In genomic region chr17:37719866-37720265, GRCh38 we compare ENCODE assay signal across 24 cellular contexts. TPM values are rescaled to one million over a fixed set of nuclear protein-coding genes. Genes with fewer than 3 reads are reported as not detected.
DNase-seq lines count a peak whose midpoint lies in the region; ATAC-seq, FAIRE-seq and TF ChIP-seq lines count a peak whose summit lies in the region.
"Had no signal": no experiment of that assay in that cellular context is flagged by ENCODE, and none has a peak within 500 bp of the region (broad histone marks: within the 10 kb centered on the region; RNA-seq: fewer than 3 reads in every experiment).

No MANE protein-coding gene starts in this region.

- TF ChIP-seq POLR2A in K562 (conservative IDR thresholded peaks at IDR 0.05): no peak

- no peak overlapping the region for H2AFZ ChIP-seq in K562 (ENCODE audit: low read depth, low read length)

- H3K79me2 ChIP-seq in K562 (ENCODE audit: control insufficient read depth, insufficient read depth, low read length): no peaks in the 10 kb centered on the region

- POLR2A ChIA-PET in K562 (lab: Yijun Ruan, JAX): no interaction called here

- no peaks in the 10 kb centered on the region for H3K9me3 Mint-ChIP-seq in activated naive CD8-positive, alpha-beta T cell treated with anti-CD3 and anti-CD28 coated beads for 36 hours
- H3K9me3 Mint-ChIP-seq in activated naive CD8-positive, alpha-beta T cell treated with anti-CD3 and anti-CD28 coated beads, Interleukin-2, amount 50 U/mL, for 24 hours: no peaks in the 10 kb centered on the region
- H3K9me3 Mint-ChIP-seq in Calu3 (ENCODE audit: low read depth, unreplicated experiment) (peaks cover 4% of the 10 kb centered on the region), progenitor cell of endocrine pancreas (ENCODE audit: low read depth) (no peaks in the 10 kb centered on the region)
- H3K9me3 Mint-ChIP-seq: CD14-positive monocyte; CD4-positive, alpha-beta T cell; CD8-positive, alpha-beta memory T cell had no signal

- no peak for TF ChIP-seq RAD21 in K562 (CRISPR knock-in tag; conservative IDR thresholded peaks at IDR 0.05 in 1 of 2, IDR thresholded peaks at IDR 0.05 in 1 of 2)

- H3K4me1 Mint-ChIP-seq in activated naive CD8-positive, alpha-beta T cell treated with anti-CD3 and anti-CD28 coated beads for 36 hours: peaks cover 15% of the 10 kb centered on the region
- peaks cover 11% of the 10 kb centered on the region for H3K4me1 Mint-ChIP-seq in activated naive CD8-positive, alpha-beta T cell treated with anti-CD3 and anti-CD28 coated beads, Interleukin-2, amount 50 U/mL, for 24 hours
- H3K4me1 Mint-ChIP-seq in Calu3 (ENCODE audit: low read depth, unreplicated experiment): peaks cover 69% of the 10 kb centered on the region
- peaks cover 40% of the 10 kb centered on the region for H3K4me1 Mint-ChIP-seq in progenitor cell of endocrine pancreas (ENCODE audit: low read depth)
- H3K4me1 Mint-ChIP-seq: CD14-positive monocyte; CD8-positive, alpha-beta memory T cell had no signal

- no peaks in the 10 kb centered on the region for H3K9me3 ChIP-seq in K562 (replicated peaks; ENCODE audit: control insufficient read depth, insufficient read depth, low read depth, low read length)
- H3K9me3 ChIP-seq: BE2C; BLaER1 treated with 17β-estradiol and CSF1 and Interleukin-3, amounts not matched to agents 10 nM and 100 nM had no signal

- no peak for ATAC-seq in activated naive CD8-positive, alpha-beta T cell treated with anti-CD3 and anti-CD28 coated beads, Interleukin-2, amount 50 U/mL, for 24 hours
- ATAC-seq in K562: no peak
- no peak for ATAC-seq in esophagus mucosa

- no peak overlapping the region for H3K4me2 ChIP-seq in K562 (ENCODE audit: insufficient read depth, low read length)
- H3K4me2 ChIP-seq: BLaER1 treated with 17β-estradiol and CSF1 and Interleukin-3, amounts not matched to agents 10 nM and 100 nM had no signal

- peak overlapping the region; percentile 8 for H3K27ac Mint-ChIP-seq in activated naive CD8-positive, alpha-beta T cell treated with anti-CD3 and anti-CD28 coated beads for 36 hours
- no peak overlapping the region for H3K27ac Mint-ChIP-seq in activated naive CD8-positive, alpha-beta T cell treated with anti-CD3 and anti-CD28 coated beads, Interleukin-2, amount 50 U/mL, for 24 hours
- H3K27ac Mint-ChIP-seq in Calu3 (ENCODE audit: unreplicated experiment) (peak overlapping the region; percentile 85), progenitor cell of endocrine pancreas (peak overlapping the region; percentile 77)
- H3K27ac Mint-ChIP-seq: CD14-positive monocyte; CD4-positive, alpha-beta T cell had no signal

- H3K27ac ChIP-seq in K562 (ENCODE audit: extremely low read depth, low read depth, low read length) (no peak overlapping the region), coronary artery (no peak overlapping the region)
- H3K27ac ChIP-seq: 22Rv1; BLaER1 treated with 17β-estradiol and CSF1 and Interleukin-3, amounts not matched to agents 10 nM and 100 nM had no signal

- H3K9ac ChIP-seq in K562 (ENCODE audit: insufficient read depth in 1 of 2, low read depth in 2 of 2, low read length in 2 of 2): no peak overlapping the region
- H3K9ac ChIP-seq: BLaER1 treated with 17β-estradiol and CSF1 and Interleukin-3, amounts not matched to agents 10 nM and 100 nM had no signal

- TF ChIP-seq EP300 in K562 (IDR thresholded peaks at IDR 0.05; ENCODE audit: low read length): no peak

- H3K4me3 ChIP-seq in K562 (no peak overlapping the region), coronary artery (no peak overlapping the region)
- H3K4me3 ChIP-seq: BLaER1 treated with 17β-estradiol and CSF1 and Interleukin-3, amounts not matched to agents 10 nM and 100 nM had no signal

- no TSS peak for BruUV-seq in Calu3 (replicated peaks; lab: Mats Ljungman, UMichigan)
- BruUV-seq in K562 (replicated peaks; lab: Mats Ljungman, UMichigan): no TSS peak

- no peaks in the 10 kb centered on the region for H3K36me3 ChIP-seq in K562 (ENCODE audit: control insufficient read depth, insufficient read depth, low read length)
- H3K36me3 ChIP-seq: BE2C; BLaER1 treated with 17β-estradiol and CSF1 and Interleukin-3, amounts not matched to agents 10 nM and 100 nM had no signal

- H3K36me3 Mint-ChIP-seq in activated naive CD8-positive, alpha-beta T cell treated with anti-CD3 and anti-CD28 coated beads for 36 hours: no peaks in the 10 kb centered on the region
- H3K36me3 Mint-ChIP-seq in activated naive CD8-positive, alpha-beta T cell treated with anti-CD3 and anti-CD28 coated beads, Interleukin-2, amount 50 U/mL, for 24 hours (ENCODE audit: low read depth): peaks cover 2% of the 10 kb centered on the region
- H3K36me3 Mint-ChIP-seq in Calu3 (ENCODE audit: insufficient read depth, unreplicated experiment): peaks cover 91% of the 10 kb centered on the region
- H3K36me3 Mint-ChIP-seq in progenitor cell of endocrine pancreas (ENCODE audit: insufficient read depth): peaks cover 40% of the 10 kb centered on the region
- H3K36me3 Mint-ChIP-seq: CD14-positive monocyte; CD8-positive, alpha-beta memory T cell had no signal

- WGBS in K562 (ENCODE audit: insufficient coverage, low coverage, missing lambda C conversion rate): 0% methylated on average over 4 of the region's 4 CpGs

- no peaks in the 10 kb centered on the region for H4K20me1 ChIP-seq in K562 (replicated peaks; ENCODE audit: control insufficient read depth, insufficient read depth, low read length)
- H4K20me1 ChIP-seq: BLaER1 treated with 17β-estradiol and CSF1 and Interleukin-3, amounts not matched to agents 10 nM and 100 nM had no signal

- no peak for DNase-seq in activated naive CD8-positive, alpha-beta T cell treated with anti-CD3 and anti-CD28 coated beads for 36 hours
- no peak for DNase-seq in activated naive CD8-positive, alpha-beta T cell treated with anti-CD3 and anti-CD28 coated beads, Interleukin-2, amount 50 U/mL, for 24 hours
- no peak for DNase-seq in Calu3
- DNase-seq in K562 (ENCODE audit: extremely low read depth in 1 of 4, low spot score in 3 of 4): no peak
- DNase-seq in progenitor cell of endocrine pancreas (ENCODE audit: low spot score, unreplicated experiment): no peak
- DNase-seq in coronary artery (ENCODE audit: low spot score): no peak
- no peak for DNase-seq in islet precursor cell
- DNase-seq: ACHN; AML-193; BE2C; CD4-positive, alpha-beta T cell; CD8-positive, alpha-beta memory T cell; DMS153; DND-41; GOT3; H7; HCEC 1CT had no signal

- no peaks in the 10 kb centered on the region for H3K4me1 ChIP-seq in K562 (replicated peaks in 1 of 2; ENCODE audit: control insufficient read depth in 2 of 2, insufficient read depth in 2 of 2, low read length in 2 of 2)
- H3K4me1 ChIP-seq: BE2C; BLaER1 treated with 17β-estradiol and CSF1 and Interleukin-3, amounts not matched to agents 10 nM and 100 nM had no signal

- TF ChIP-seq CTCF in Calu3 (IDR thresholded peaks at IDR 0.05; ENCODE audit: unreplicated experiment) (no peak), K562 (IDR thresholded peaks at IDR 0.05 in 2 of 3, conservative IDR thresholded peaks at IDR 0.05 in 1 of 3; ENCODE audit: insufficient read depth in 2 of 3, low read depth in 1 of 3, low read length in 3 of 3) (no peak), progenitor cell of endocrine pancreas (IDR thresholded peaks at IDR 0.05; ENCODE audit: unreplicated experiment) (no peak), coronary artery (IDR thresholded peaks at IDR 0.05) (no peak)

- in situ Hi-C loops in K562 (cut with MboI): no loop called here

- peaks cover 20 to 51% of the 10 kb centered on the region in 2 experiments for H3K27me3 ChIP-seq in K562 (ENCODE audit: control insufficient read depth in 2 of 2, insufficient read depth in 2 of 2, low read length in 2 of 2)
- H3K27me3 ChIP-seq: BLaER1 treated with 17β-estradiol and CSF1 and Interleukin-3, amounts not matched to agents 10 nM and 100 nM had no signal

- no peaks in the 10 kb centered on the region for H3K9me1 ChIP-seq in K562 (ENCODE audit: control insufficient read depth, insufficient read depth, low read length)

- CTCF ChIA-PET in Calu3 (lab: Charles Lee) (interaction anchor here (4.3 kb wide), 1 partner anchor 11 kb away, joined by 25 read pairs; no protein-coding TSS in a partner anchor), K562 (lab: Yijun Ruan, JAX; ENCODE audit: low intra/inter-chr PET ratio) (no interaction called here)

- H3K27me3 Mint-ChIP-seq in activated naive CD8-positive, alpha-beta T cell treated with anti-CD3 and anti-CD28 coated beads for 36 hours: no peaks in the 10 kb centered on the region
- no peaks in the 10 kb centered on the region for H3K27me3 Mint-ChIP-seq in activated naive CD8-positive, alpha-beta T cell treated with anti-CD3 and anti-CD28 coated beads, Interleukin-2, amount 50 U/mL, for 24 hours
- no peaks in the 10 kb centered on the region for H3K27me3 Mint-ChIP-seq in Calu3 (ENCODE audit: unreplicated experiment)
- no peaks in the 10 kb centered on the region for H3K27me3 Mint-ChIP-seq in progenitor cell of endocrine pancreas

- intact Hi-C loops in Calu3 (cut with micrococcal nuclease; ENCODE audit: unreplicated experiment): no loop called here
- intact Hi-C loops in K562 (cut with micrococcal nuclease): no loop called here

- no peak for FAIRE-seq in K562 (lab: Jason Lieb, UNC)
- FAIRE-seq: A204.1, G401.6, GM12892 had no signal

- no peak overlapping the region for H3K4me3 Mint-ChIP-seq in activated naive CD8-positive, alpha-beta T cell treated with anti-CD3 and anti-CD28 coated beads for 36 hours
- no peak overlapping the region for H3K4me3 Mint-ChIP-seq in activated naive CD8-positive, alpha-beta T cell treated with anti-CD3 and anti-CD28 coated beads, Interleukin-2, amount 50 U/mL, for 24 hours
- H3K4me3 Mint-ChIP-seq in Calu3 (ENCODE audit: low read depth, unreplicated experiment) (no peak overlapping the region), progenitor cell of endocrine pancreas (ENCODE audit: low read depth) (no peak overlapping the region)
- H3K4me3 Mint-ChIP-seq: CD14-positive monocyte; CD4-positive, alpha-beta T cell; CD8-positive, alpha-beta memory T cell had no signal

RNA-seq across cellular contexts. Expression of gene HNF1B, which starts 25.0 kb away (rescaled TPM):
- 1 to 10 TPM; 2.3 to 3.2 TPM for total RNA-seq in activated naive CD8-positive, alpha-beta T cell treated with anti-CD3 and anti-CD28 coated beads for 36 hours
- 127 and 130 TPM in 2 replicates for total RNA-seq in Calu3 (2022)
- total RNA-seq in K562 (2011; cell fraction: chromatin; rRNA removed; ENCODE audit: low replicate concordance): not detected in 2 replicates
- not detected in 2 replicates for total RNA-seq in K562 (2011; cell fraction: nucleolus; rRNA removed)
- not detected in 2 replicates for total RNA-seq in K562 (2011; cell fraction: nucleoplasm; rRNA removed)
- not detected in 2 replicates for total RNA-seq in K562 (2014; rRNA removed)
- total RNA-seq in K562 (2014; rRNA removed; fragmentation: Illumina TruSeq; extraction: Trizol): not detected in 2 replicates
- total RNA-seq in K562 (2015; rRNA removed; fragmentation: Illumina TruSeq; extraction: Trizol): not detected in 2 replicates
- 0.11 TPM in 1 of 2 replicates, not detected in the other for total RNA-seq in K562 (2021)
- polyA plus RNA-seq in K562 (2011; rRNA removed): not detected in 2 replicates
- not detected in 2 replicates for polyA plus RNA-seq in K562 (2011; cell fraction: cytosol; rRNA removed)
- not detected in 2 replicates for polyA plus RNA-seq in K562 (2011; cell fraction: nucleus; rRNA removed)
- polyA plus RNA-seq in K562 (2012): not detected in 2 replicates
- polyA plus RNA-seq in K562 (2014; fragmentation: Illumina TruSeq; extraction: Trizol): not detected in 2 replicates
- not detected for polyA plus RNA-seq in K562 (2014; fragmentation: Nextera tagmentation; extraction: Ambion mirVana)
- polyA plus RNA-seq in K562 (2014; rRNA removed): not detected in 2 replicates
- not detected in 2 replicates for polyA minus RNA-seq in K562 (2011; rRNA and poly(A)+ RNA removed)
- not detected in 2 replicates for polyA minus RNA-seq in K562 (2011; cell fraction: cytosol; rRNA and poly(A)+ RNA removed)
- not detected in 2 replicates for polyA minus RNA-seq in K562 (2011; cell fraction: nucleus; rRNA and poly(A)+ RNA removed)
- 96.9 and 99.1 TPM in 2 replicates for total RNA-seq in progenitor cell of endocrine pancreas
- total RNA-seq in esophagus mucosa: not detected
- total RNA-seq: CD4-positive, alpha-beta T cell had no signal
- polyA plus RNA-seq: CD14-positive monocyte; CD8-positive, alpha-beta memory T cell had no signal

Comparison
In these comparisons a context has a peak if more than half of its experiments do, and no peak if none do; other contexts are left out.
1. RNA of gene HNF1B, which starts 25.0 kb away (total RNA-seq): 127 to 130 TPM in Calu3 and 96.9 to 99.1 TPM in progenitor cell of endocrine pancreas; 2.3 to 3.2 TPM in activated naive CD8-positive, alpha-beta T cell treated with anti-CD3 and anti-CD28 coated beads for 36 hours, 0.11 TPM in K562 and not detected in esophagus mucosa (single experiment); every median in the first group is over 10 times any median in the second.